In the genomic region with DNA sequence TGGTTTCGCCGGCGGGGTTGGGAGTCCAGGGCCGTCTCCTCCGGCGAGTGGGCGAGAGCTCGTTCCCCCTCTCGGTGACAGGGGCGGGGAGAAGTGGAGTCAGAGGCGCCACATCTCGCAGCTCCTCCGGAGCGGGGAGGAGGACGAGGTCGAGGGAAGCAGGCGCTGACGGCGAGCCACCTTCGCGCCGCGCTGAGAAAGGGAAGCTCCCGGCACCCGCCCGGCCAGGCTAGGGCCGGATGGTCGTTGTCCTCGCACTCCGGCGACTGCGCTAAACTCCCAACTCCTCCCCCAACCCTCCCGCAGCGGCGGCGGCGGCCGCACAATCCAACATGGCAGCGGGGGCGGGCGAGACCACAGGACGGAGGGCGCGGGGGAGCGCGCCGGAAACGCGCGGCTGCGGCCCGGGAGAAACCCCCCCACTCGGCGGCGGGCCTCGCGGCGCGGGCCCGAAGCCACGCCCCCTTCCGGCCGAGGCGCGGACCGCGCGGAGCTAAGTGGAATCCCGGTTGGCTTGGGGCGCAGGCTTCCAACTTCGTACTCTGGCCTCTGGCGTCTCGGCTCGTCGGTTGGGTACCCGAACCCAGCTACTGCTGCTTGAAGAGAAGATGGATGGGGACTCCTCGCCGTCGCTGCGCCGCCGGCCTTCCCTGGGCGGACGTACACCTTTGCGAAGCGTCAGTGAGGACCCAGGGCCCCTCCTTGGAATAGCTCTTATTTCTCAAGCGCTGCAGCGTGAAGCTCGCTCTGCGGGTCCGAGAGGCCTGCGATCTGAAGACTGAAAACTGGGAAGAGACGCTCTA, we compare ENCODE assay signal across 1 cellular context.
TF ChIP-seq lines count a peak whose summit lies in the region.

A gene (minus strand): TSS at position 270 of the 803 bp plus-strand sequence. CDS start 269 bp downstream, at position 1.

TF ChIP-seq in HepG2, 621 proteins besides CTCF, POLR2A, EP300 and RAD21 (continued from another document and continues in another):
- TF ChIP-seq, protein P1, sequence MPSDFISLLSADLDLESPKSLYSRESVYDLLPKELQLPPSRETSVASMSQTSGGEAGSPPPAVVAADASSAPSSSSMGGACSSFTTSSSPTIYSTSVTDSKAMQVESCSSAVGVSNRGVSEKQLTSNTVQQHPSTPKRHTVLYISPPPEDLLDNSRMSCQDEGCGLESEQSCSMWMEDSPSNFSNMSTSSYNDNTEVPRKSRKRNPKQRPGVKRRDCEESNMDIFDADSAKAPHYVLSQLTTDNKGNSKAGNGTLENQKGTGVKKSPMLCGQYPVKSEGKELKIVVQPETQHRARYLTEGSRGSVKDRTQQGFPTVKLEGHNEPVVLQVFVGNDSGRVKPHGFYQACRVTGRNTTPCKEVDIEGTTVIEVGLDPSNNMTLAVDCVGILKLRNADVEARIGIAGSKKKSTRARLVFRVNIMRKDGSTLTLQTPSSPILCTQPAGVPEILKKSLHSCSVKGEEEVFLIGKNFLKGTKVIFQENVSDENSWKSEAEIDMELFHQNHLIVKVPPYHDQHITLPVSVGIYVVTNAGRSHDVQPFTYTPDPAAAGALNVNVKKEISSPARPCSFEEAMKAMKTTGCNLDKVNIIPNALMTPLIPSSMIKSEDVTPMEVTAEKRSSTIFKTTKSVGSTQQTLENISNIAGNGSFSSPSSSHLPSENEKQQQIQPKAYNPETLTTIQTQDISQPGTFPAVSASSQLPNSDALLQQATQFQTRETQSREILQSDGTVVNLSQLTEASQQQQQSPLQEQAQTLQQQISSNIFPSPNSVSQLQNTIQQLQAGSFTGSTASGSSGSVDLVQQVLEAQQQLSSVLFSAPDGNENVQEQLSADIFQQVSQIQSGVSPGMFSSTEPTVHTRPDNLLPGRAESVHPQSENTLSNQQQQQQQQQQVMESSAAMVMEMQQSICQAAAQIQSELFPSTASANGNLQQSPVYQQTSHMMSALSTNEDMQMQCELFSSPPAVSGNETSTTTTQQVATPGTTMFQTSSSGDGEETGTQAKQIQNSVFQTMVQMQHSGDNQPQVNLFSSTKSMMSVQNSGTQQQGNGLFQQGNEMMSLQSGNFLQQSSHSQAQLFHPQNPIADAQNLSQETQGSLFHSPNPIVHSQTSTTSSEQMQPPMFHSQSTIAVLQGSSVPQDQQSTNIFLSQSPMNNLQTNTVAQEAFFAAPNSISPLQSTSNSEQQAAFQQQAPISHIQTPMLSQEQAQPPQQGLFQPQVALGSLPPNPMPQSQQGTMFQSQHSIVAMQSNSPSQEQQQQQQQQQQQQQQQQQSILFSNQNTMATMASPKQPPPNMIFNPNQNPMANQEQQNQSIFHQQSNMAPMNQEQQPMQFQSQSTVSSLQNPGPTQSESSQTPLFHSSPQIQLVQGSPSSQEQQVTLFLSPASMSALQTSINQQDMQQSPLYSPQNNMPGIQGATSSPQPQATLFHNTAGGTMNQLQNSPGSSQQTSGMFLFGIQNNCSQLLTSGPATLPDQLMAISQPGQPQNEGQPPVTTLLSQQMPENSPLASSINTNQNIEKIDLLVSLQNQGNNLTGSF (CRISPR knock-in tag; IDR thresholded peaks at IDR 0.05), result no peak; the same call in 1 of the 2 replicates
- TF ChIP-seq TMF1 (CRISPR knock-in tag; IDR thresholded peaks at IDR 0.05; ENCODE audit: low read depth), result no peak; the same call in none of the 2 replicates
- TF ChIP-seq, protein P2, sequence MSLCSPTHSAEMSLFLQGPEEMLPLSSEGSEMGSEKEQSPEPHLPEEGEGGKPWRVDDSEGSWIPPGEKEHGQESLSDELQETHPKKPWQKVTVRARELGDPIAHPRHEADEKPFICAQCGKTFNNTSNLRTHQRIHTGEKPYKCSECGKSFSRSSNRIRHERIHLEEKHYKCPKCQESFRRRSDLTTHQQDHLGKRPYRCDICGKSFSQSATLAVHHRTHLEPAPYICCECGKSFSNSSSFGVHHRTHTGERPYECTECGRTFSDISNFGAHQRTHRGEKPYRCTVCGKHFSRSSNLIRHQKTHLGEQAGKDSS (CRISPR knock-in tag; IDR thresholded peaks at IDR 0.05; ENCODE audit: borderline replicate concordance, low read depth), result peak; percentile 49; the same call in 1 of the 2 replicates
- peak; percentile 51 for TF ChIP-seq ERF (CRISPR knock-in tag; IDR thresholded peaks at IDR 0.05)
- no peak for TF ChIP-seq SMC3 (IDR thresholded peaks at IDR 0.05; ENCODE audit: low read length)
- no peak for TF ChIP-seq PHB2 (IDR thresholded peaks at IDR 0.05; ENCODE audit: partially characterized antibody)
- peak; percentile 79; the same call in 1 of the 2 replicates for TF ChIP-seq SRY (CRISPR knock-in tag; IDR thresholded peaks at IDR 0.05)
- no peak for TF ChIP-seq ZNF614 (CRISPR knock-in tag; IDR thresholded peaks at IDR 0.05; ENCODE audit: borderline replicate concordance)
- TF ChIP-seq ZNF121 (CRISPR knock-in tag; IDR thresholded peaks at IDR 0.05), result no peak
- TF ChIP-seq TCF7L2 (IDR thresholded peaks at IDR 0.05; ENCODE audit: low read depth, low read length), result no peak
- TF ChIP-seq, protein P3, sequence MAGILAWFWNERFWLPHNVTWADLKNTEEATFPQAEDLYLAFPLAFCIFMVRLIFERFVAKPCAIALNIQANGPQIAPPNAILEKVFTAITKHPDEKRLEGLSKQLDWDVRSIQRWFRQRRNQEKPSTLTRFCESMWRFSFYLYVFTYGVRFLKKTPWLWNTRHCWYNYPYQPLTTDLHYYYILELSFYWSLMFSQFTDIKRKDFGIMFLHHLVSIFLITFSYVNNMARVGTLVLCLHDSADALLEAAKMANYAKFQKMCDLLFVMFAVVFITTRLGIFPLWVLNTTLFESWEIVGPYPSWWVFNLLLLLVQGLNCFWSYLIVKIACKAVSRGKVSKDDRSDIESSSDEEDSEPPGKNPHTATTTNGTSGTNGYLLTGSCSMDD (CRISPR knock-in tag; IDR thresholded peaks at IDR 0.05), result no peak
- TF ChIP-seq ZKSCAN1 (IDR thresholded peaks at IDR 0.05; ENCODE audit: low read length), result no peak
- TF ChIP-seq, protein P4, sequence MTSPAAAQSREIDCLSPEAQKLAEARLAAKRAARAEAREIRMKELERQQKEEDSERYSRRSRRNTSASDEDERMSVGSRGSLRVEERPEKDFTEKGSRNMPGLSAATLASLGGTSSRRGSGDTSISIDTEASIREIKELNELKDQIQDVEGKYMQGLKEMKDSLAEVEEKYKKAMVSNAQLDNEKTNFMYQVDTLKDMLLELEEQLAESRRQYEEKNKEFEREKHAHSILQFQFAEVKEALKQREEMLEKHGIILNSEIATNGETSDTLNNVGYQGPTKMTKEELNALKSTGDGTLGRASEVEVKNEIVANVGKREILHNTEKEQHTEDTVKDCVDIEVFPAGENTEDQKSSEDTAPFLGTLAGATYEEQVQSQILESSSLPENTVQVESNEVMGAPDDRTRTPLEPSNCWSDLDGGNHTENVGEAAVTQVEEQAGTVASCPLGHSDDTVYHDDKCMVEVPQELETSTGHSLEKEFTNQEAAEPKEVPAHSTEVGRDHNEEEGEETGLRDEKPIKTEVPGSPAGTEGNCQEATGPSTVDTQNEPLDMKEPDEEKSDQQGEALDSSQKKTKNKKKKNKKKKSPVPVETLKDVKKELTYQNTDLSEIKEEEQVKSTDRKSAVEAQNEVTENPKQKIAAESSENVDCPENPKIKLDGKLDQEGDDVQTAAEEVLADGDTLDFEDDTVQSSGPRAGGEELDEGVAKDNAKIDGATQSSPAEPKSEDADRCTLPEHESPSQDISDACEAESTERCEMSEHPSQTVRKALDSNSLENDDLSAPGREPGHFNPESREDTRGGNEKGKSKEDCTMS (CRISPR knock-in tag; conservative IDR thresholded peaks at IDR 0.05), result 0 out of 2 replicates have a peak, but pooled peaks have one; percentile 43
- peak; percentile 80; the same call in 1 of the 2 replicates for TF ChIP-seq ZNF607 (CRISPR knock-in tag; IDR thresholded peaks at IDR 0.05; ENCODE audit: borderline replicate concordance)
- peak; percentile 83; the same call in 1 of the 2 replicates for TF ChIP-seq ZNF761 (CRISPR knock-in tag; conservative IDR thresholded peaks at IDR 0.05)
- no peak for TF ChIP-seq SETDB1 (CRISPR knock-in tag; IDR thresholded peaks at IDR 0.05; ENCODE audit: borderline replicate concordance)
- no peak for TF ChIP-seq HIVEP1 (CRISPR knock-in tag; IDR thresholded peaks at IDR 0.05)
- no peak for TF ChIP-seq MTF2 (CRISPR knock-in tag; IDR thresholded peaks at IDR 0.05; ENCODE audit: borderline replicate concordance)
- TF ChIP-seq, protein P5, sequence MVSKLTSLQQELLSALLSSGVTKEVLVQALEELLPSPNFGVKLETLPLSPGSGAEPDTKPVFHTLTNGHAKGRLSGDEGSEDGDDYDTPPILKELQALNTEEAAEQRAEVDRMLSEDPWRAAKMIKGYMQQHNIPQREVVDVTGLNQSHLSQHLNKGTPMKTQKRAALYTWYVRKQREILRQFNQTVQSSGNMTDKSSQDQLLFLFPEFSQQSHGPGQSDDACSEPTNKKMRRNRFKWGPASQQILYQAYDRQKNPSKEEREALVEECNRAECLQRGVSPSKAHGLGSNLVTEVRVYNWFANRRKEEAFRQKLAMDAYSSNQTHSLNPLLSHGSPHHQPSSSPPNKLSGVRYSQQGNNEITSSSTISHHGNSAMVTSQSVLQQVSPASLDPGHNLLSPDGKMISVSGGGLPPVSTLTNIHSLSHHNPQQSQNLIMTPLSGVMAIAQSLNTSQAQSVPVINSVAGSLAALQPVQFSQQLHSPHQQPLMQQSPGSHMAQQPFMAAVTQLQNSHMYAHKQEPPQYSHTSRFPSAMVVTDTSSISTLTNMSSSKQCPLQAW (CRISPR knock-in tag; IDR thresholded peaks at IDR 0.05), result peak; percentile 42
- peak; percentile 61; the same call in 1 of the 2 replicates for TF ChIP-seq KAT7 (CRISPR knock-in tag; IDR thresholded peaks at IDR 0.05; ENCODE audit: borderline replicate concordance)
- peak; percentile 41; the same call in 1 of the 2 replicates for TF ChIP-seq MED1 (CRISPR knock-in tag; IDR thresholded peaks at IDR 0.05)
- TF ChIP-seq ZBTB7A (CRISPR knock-in tag; IDR thresholded peaks at IDR 0.05), result no peak; the same call in 1 of the 2 replicates
- TF ChIP-seq, protein P6, sequence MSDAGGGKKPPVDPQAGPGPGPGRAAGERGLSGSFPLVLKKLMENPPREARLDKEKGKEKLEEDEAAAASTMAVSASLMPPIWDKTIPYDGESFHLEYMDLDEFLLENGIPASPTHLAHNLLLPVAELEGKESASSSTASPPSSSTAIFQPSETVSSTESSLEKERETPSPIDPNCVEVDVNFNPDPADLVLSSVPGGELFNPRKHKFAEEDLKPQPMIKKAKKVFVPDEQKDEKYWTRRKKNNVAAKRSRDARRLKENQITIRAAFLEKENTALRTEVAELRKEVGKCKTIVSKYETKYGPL (CRISPR knock-in tag; IDR thresholded peaks at IDR 0.05), result no peak
- no peak for TF ChIP-seq EED (CRISPR knock-in tag; IDR thresholded peaks at IDR 0.05)
- no peak; the same call in 1 of the 2 replicates for TF ChIP-seq KDM4B (CRISPR knock-in tag; IDR thresholded peaks at IDR 0.05)
- TF ChIP-seq, protein P7, sequence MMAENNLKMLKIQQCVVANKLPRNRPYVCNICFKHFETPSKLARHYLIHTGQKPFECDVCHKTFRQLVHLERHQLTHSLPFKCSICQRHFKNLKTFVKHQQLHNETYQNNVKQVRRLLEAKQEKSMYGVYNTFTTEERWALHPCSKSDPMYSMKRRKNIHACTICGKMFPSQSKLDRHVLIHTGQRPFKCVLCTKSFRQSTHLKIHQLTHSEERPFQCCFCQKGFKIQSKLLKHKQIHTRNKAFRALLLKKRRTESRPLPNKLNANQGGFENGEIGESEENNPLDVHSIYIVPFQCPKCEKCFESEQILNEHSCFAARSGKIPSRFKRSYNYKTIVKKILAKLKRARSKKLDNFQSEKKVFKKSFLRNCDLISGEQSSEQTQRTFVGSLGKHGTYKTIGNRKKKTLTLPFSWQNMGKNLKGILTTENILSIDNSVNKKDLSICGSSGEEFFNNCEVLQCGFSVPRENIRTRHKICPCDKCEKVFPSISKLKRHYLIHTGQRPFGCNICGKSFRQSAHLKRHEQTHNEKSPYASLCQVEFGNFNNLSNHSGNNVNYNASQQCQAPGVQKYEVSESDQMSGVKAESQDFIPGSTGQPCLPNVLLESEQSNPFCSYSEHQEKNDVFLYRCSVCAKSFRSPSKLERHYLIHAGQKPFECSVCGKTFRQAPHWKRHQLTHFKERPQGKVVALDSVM (CRISPR knock-in tag; IDR thresholded peaks at IDR 0.05), result peak; percentile 13; the same call in 1 of the 2 replicates
- TF ChIP-seq, protein P8, sequence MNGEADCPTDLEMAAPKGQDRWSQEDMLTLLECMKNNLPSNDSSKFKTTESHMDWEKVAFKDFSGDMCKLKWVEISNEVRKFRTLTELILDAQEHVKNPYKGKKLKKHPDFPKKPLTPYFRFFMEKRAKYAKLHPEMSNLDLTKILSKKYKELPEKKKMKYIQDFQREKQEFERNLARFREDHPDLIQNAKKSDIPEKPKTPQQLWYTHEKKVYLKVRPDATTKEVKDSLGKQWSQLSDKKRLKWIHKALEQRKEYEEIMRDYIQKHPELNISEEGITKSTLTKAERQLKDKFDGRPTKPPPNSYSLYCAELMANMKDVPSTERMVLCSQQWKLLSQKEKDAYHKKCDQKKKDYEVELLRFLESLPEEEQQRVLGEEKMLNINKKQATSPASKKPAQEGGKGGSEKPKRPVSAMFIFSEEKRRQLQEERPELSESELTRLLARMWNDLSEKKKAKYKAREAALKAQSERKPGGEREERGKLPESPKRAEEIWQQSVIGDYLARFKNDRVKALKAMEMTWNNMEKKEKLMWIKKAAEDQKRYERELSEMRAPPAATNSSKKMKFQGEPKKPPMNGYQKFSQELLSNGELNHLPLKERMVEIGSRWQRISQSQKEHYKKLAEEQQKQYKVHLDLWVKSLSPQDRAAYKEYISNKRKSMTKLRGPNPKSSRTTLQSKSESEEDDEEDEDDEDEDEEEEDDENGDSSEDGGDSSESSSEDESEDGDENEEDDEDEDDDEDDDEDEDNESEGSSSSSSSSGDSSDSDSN (CRISPR knock-in tag; IDR thresholded peaks at IDR 0.05), result peak; percentile 97
- 0 out of 2 replicates have a peak, but pooled peaks have one; percentile 9 for TF ChIP-seq SRF (IDR thresholded peaks at IDR 0.05; ENCODE audit: low read depth, low read length)
- TF ChIP-seq, protein P9, sequence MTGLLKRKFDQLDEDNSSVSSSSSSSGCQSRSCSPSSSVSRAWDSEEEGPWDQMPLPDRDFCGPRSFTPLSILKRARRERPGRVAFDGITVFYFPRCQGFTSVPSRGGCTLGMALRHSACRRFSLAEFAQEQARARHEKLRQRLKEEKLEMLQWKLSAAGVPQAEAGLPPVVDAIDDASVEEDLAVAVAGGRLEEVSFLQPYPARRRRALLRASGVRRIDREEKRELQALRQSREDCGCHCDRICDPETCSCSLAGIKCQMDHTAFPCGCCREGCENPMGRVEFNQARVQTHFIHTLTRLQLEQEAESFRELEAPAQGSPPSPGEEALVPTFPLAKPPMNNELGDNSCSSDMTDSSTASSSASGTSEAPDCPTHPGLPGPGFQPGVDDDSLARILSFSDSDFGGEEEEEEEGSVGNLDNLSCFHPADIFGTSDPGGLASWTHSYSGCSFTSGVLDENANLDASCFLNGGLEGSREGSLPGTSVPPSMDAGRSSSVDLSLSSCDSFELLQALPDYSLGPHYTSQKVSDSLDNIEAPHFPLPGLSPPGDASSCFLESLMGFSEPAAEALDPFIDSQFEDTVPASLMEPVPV (CRISPR knock-in tag; IDR thresholded peaks at IDR 0.05), result peak; percentile 12; the same call in 1 of the 2 replicates
- TF ChIP-seq, protein P10, sequence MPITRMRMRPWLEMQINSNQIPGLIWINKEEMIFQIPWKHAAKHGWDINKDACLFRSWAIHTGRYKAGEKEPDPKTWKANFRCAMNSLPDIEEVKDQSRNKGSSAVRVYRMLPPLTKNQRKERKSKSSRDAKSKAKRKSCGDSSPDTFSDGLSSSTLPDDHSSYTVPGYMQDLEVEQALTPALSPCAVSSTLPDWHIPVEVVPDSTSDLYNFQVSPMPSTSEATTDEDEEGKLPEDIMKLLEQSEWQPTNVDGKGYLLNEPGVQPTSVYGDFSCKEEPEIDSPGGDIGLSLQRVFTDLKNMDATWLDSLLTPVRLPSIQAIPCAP (CRISPR knock-in tag; IDR thresholded peaks at IDR 0.05; ENCODE audit: low read depth), result no peak
- TF ChIP-seq ZC3H4 (CRISPR knock-in tag; IDR thresholded peaks at IDR 0.05; ENCODE audit: borderline replicate concordance), result 0 out of 2 replicates have a peak, but pooled peaks have one; percentile 33
- peak; percentile 48 for TF ChIP-seq SP2 (CRISPR knock-in tag; IDR thresholded peaks at IDR 0.05)
